In genomic region chr2:189798312-189799029, GRCh38 we compare ENCODE assay signal across 9 cellular contexts. TPM values are rescaled to one million over a fixed set of nuclear protein-coding genes. Genes with fewer than 3 reads are reported as not detected.
DNase-seq lines count a peak whose midpoint lies in the region; ATAC-seq and TF ChIP-seq lines count a peak whose summit lies in the region.
"Had no signal": no experiment of that assay in that cellular context is flagged by ENCODE, and none has a peak within 500 bp of the region (broad histone marks: within the 10 kb centered on the region; RNA-seq: fewer than 3 reads in every experiment).

No MANE protein-coding gene starts in this region.

- H3K4me1 ChIP-seq in SK-N-SH (ENCODE audit: control insufficient read depth in 1 of 2, insufficient read depth in 2 of 2, low read depth in 1 of 2, low read length in 1 of 2), result peaks cover 0 to 5% of the 10 kb centered on the region in 2 experiments; a peak in 3 of 4 replicates
- H3K4me1 ChIP-seq in foreskin keratinocyte, result peaks cover 7% of the 10 kb centered on the region

- no peak for TF ChIP-seq EP300 in SK-N-SH (IDR thresholded peaks at IDR 0.05; ENCODE audit: borderline replicate concordance in 1 of 2, low read depth in 1 of 2, low read length in 1 of 2)

- no peaks in the 10 kb centered on the region for H3K9me3 ChIP-seq in SK-N-SH

- TF ChIP-seq RAD21 in SK-N-SH (IDR thresholded peaks at IDR 0.05; ENCODE audit: low read length), result peak; percentile 69

- DNase-seq in D341Med (ENCODE audit: low spot score) (peak; percentile 26), SK-N-SH (peak; percentile 21), foreskin keratinocyte (no peak), stromal cell of bone marrow (ENCODE audit: low read depth) (peak; percentile 31)

- H3K9ac ChIP-seq in SK-N-SH, result no peak overlapping the region

- H3K4me3 ChIP-seq in SK-N-SH (ENCODE audit: low read depth in 2 of 2, low read length in 1 of 2), result no peak overlapping the region
- H3K4me3 ChIP-seq: skin epidermis had no signal

- no peaks in the 10 kb centered on the region for H3F3A ChIP-seq in SK-N-SH (replicated peaks; ENCODE audit: insufficient read depth)

- peaks cover 13% of the 10 kb centered on the region; the same call in 1 of the 2 replicates for H3K79me2 ChIP-seq in SK-N-SH (ENCODE audit: insufficient read depth)

- no peak overlapping the region for H3K4me2 ChIP-seq in SK-N-SH

- H3K27ac ChIP-seq in SK-N-SH (ENCODE audit: low read depth in 2 of 2, low read length in 1 of 2) (no peak overlapping the region), foreskin keratinocyte (no peak overlapping the region)
- H3K27ac ChIP-seq: skin epidermis had no signal

- WGBS in SK-N-SH (ENCODE audit: low lambda C conversion rate), result 72% methylated on average over 4 of the region's 4 CpGs

- H3K36me3 ChIP-seq in SK-N-SH (replicated peaks in 1 of 2; ENCODE audit: control insufficient read depth in 1 of 2, insufficient read depth in 2 of 2, low read length in 1 of 2), result peaks cover 55 to 67% of the 10 kb centered on the region in 2 experiments

- H3K27me3 ChIP-seq in SK-N-SH (ENCODE audit: insufficient read depth) (no peaks in the 10 kb centered on the region), foreskin keratinocyte (no peaks in the 10 kb centered on the region)

- no peak overlapping the region for H2AFZ ChIP-seq in SK-N-SH (ENCODE audit: low read depth)

- no peaks in the 10 kb centered on the region for H4K20me1 ChIP-seq in SK-N-SH (ENCODE audit: insufficient read depth)

- TF ChIP-seq CTCF in SK-N-SH (IDR thresholded peaks at IDR 0.05), result peak; percentile 67
- peak; percentile 71 for TF ChIP-seq CTCF in foreskin keratinocyte (conservative IDR thresholded peaks at IDR 0.05)

- CTCF ChIA-PET in SK-N-SH (lab: Yijun Ruan, JAX), result interaction anchor here (0.6 to 1.6 kb wide), 13 partner anchors 8 to 382 kb away, joined by 3 to 11 read pairs (median 4); a partner anchor contains a TSS

- ATAC-seq in GM19043 (IDR thresholded peaks at IDR 0.05; ENCODE audit: low read depth, unreplicated experiment) (peak; percentile 82), HG03565 (IDR thresholded peaks at IDR 0.05; ENCODE audit: unreplicated experiment) (peak; percentile 69), foreskin keratinocyte (peak; percentile 41), HG02970 (IDR thresholded peaks at IDR 0.05; ENCODE audit: low FRiP score, unreplicated experiment) (no peak), HG03521 (IDR thresholded peaks at IDR 0.05; ENCODE audit: unreplicated experiment) (no peak)

- no peaks in the 10 kb centered on the region for H3K9me2 ChIP-seq in SK-N-SH

- POLR2A ChIA-PET in SK-N-SH (lab: Yijun Ruan, JAX), result no interaction called here

TF ChIP-seq in SK-N-SH, 30 proteins besides CTCF, POLR2A, EP300 and RAD21:
- no peak for TF ChIP-seq GABPA (IDR thresholded peaks at IDR 0.05; ENCODE audit: low read depth)
- TF ChIP-seq SMC3 (IDR thresholded peaks at IDR 0.05; ENCODE audit: low read depth, low read length), result peak; percentile 33; the same call in 1 of the 2 replicates
- TF ChIP-seq ELF1 (IDR thresholded peaks at IDR 0.05), result no peak

RNA-seq across cellular contexts. Expression of gene PMS1, which starts 14.2 kb away (rescaled TPM):
- polyA plus RNA-seq in SK-N-SH (2012; rRNA removed) (7.7 and 9.6 TPM in 2 replicates), foreskin keratinocyte (8.7 and 10.6 TPM in 2 replicates)
- polyA plus RNA-seq in SK-N-SH (2012; cell fraction: cytosol; rRNA removed), result 9.5 and 11.5 TPM in 2 replicates
- polyA plus RNA-seq in SK-N-SH (2012; cell fraction: nucleus; rRNA removed), result 10.9 and 20.1 TPM in 2 replicates
- 20.0 and 20.6 TPM in 2 replicates for total RNA-seq in foreskin keratinocyte

RNA-seq across cellular contexts. Expression of gene ORMDL1, which starts 14.3 kb away (rescaled TPM):
- polyA plus RNA-seq in SK-N-SH (2012; rRNA removed) (99.2 and 196 TPM in 2 replicates), foreskin keratinocyte (41.4 and 45.5 TPM in 2 replicates)
- 68.2 and 71.1 TPM in 2 replicates for polyA plus RNA-seq in SK-N-SH (2012; cell fraction: cytosol; rRNA removed)
- 227 and 771 TPM in 2 replicates for polyA plus RNA-seq in SK-N-SH (2012; cell fraction: nucleus; rRNA removed)
- total RNA-seq in foreskin keratinocyte, result 39.8 and 41.1 TPM in 2 replicates

RNA-seq across cellular contexts. Expression of gene OSGEPL1, which starts 35.9 kb away (rescaled TPM):
- 5.8 and 8.3 TPM in 2 replicates for polyA plus RNA-seq in SK-N-SH (2012; rRNA removed)
- polyA plus RNA-seq in SK-N-SH (2012; cell fraction: cytosol; rRNA removed), result 8.5 and 8.6 TPM in 2 replicates
- polyA plus RNA-seq in SK-N-SH (2012; cell fraction: nucleus; rRNA removed), result 6.3 and 12.0 TPM in 2 replicates
- 9.0 and 9.7 TPM in 2 replicates for total RNA-seq in foreskin keratinocyte
- polyA plus RNA-seq in foreskin keratinocyte, result 5.0 and 6.3 TPM in 2 replicates

Comparison
In these comparisons a context has a peak if more than half of its experiments do, and no peak if none do; other contexts are left out.
1. DNase-seq: peak in D341Med (single experiment), SK-N-SH (single experiment) and stromal cell of bone marrow (single experiment); none in foreskin keratinocyte (0 of 2).
2. ATAC-seq: peak in GM19043 (single experiment), HG03565 (single experiment) and foreskin keratinocyte (single experiment); none in HG02970 (single experiment) and HG03521 (single experiment).